In genomic region chr5:88450239-88450638, GRCh38 we compare ENCODE assay signal across 7 cellular contexts.
"Had no signal": no experiment of that assay in that cellular context is flagged by ENCODE, and none has a peak within 500 bp of the region (broad histone marks: within the 10 kb centered on the region; RNA-seq: fewer than 3 reads in every experiment).

No MANE protein-coding gene starts in this region.

- H2AFZ ChIP-seq: GM23248 had no signal

- H3K27ac ChIP-seq: GM23248 had no signal

- H3K4me3 ChIP-seq: GM23248, HAP-1 had no signal

- H3K9ac ChIP-seq: GM23248 had no signal

- ATAC-seq: HCT116 had no signal

- H3K36me3 ChIP-seq: HAP-1 had no signal

- H3K9me3 ChIP-seq: HAP-1 had no signal

- H3K4me1 ChIP-seq: HAP-1 had no signal

- DNase-seq: GM23248, GOT3, H7, HFFc6, KBM-7 had no signal
